1 cellular context compared by ENCODE assay signal in genomic region chr19:17243854-17244617, GRCh38.
A peak's percentile ranks its signal among the peaks of the same experiment; 100 is the strongest.
TF ChIP-seq lines count a peak whose summit lies in the region.

No MANE protein-coding gene starts in this region.

TF ChIP-seq in HepG2, 621 proteins besides CTCF, POLR2A, EP300 and RAD21 (continued from another document and continues in another):
- TF ChIP-seq ZNF639 (CRISPR knock-in tag; conservative IDR thresholded peaks at IDR 0.05) (no peak), ZFP62 (CRISPR knock-in tag; IDR thresholded peaks at IDR 0.05) (no peak), MXD3 (CRISPR knock-in tag; IDR thresholded peaks at IDR 0.05) (peak; percentile 39; the same call in 1 of the 2 replicates), ZNF362 (CRISPR knock-in tag; IDR thresholded peaks at IDR 0.05; ENCODE audit: borderline replicate concordance) (no peak), ZGPAT (CRISPR knock-in tag; IDR thresholded peaks at IDR 0.05) (peak; percentile 83; the same call in 1 of the 2 replicates), PLSCR1 (CRISPR knock-in tag; IDR thresholded peaks at IDR 0.05; ENCODE audit: borderline replicate concordance) (no peak), ZNF512 (CRISPR knock-in tag; IDR thresholded peaks at IDR 0.05) (no peak), BRD4 (CRISPR knock-in tag; IDR thresholded peaks at IDR 0.05) (peak; percentile 65; the same call in 1 of the 2 replicates), ZNF225 (CRISPR knock-in tag; IDR thresholded peaks at IDR 0.05) (no peak), PBX3 (CRISPR knock-in tag; IDR thresholded peaks at IDR 0.05; ENCODE audit: borderline replicate concordance) (no peak), MIER3 (CRISPR knock-in tag; IDR thresholded peaks at IDR 0.05; ENCODE audit: borderline replicate concordance) (peak; percentile 68; the same call in 1 of the 2 replicates), TMF1 (CRISPR knock-in tag; IDR thresholded peaks at IDR 0.05; ENCODE audit: low read depth) (no peak), RFXAP (CRISPR knock-in tag; IDR thresholded peaks at IDR 0.05; ENCODE audit: borderline replicate concordance) (peak; percentile 80; the same call in 1 of the 2 replicates), ZNF251 (CRISPR knock-in tag; IDR thresholded peaks at IDR 0.05) (no peak), POLR2G (IDR thresholded peaks at IDR 0.05; ENCODE audit: low read depth, low read length) (peak; percentile 42; the same call in 1 of the 2 replicates), ZNF160 (CRISPR knock-in tag; IDR thresholded peaks at IDR 0.05) (peak; percentile 49; the same call in 1 of the 2 replicates), ZBTB7B (CRISPR knock-in tag; IDR thresholded peaks at IDR 0.05) (peak; percentile 82; the same call in 1 of the 2 replicates), YEATS4 (CRISPR knock-in tag; IDR thresholded peaks at IDR 0.05; ENCODE audit: borderline replicate concordance) (peak; percentile 80), FOXA3 (CRISPR knock-in tag; IDR thresholded peaks at IDR 0.05) (peak; percentile 72), ZBTB10 (CRISPR knock-in tag; IDR thresholded peaks at IDR 0.05; ENCODE audit: borderline replicate concordance) (peak; percentile 79; the same call in 1 of the 2 replicates), KDM1A (CRISPR knock-in tag; IDR thresholded peaks at IDR 0.05) (peak; percentile 74; the same call in 1 of the 2 replicates), DMTF1 (CRISPR knock-in tag; IDR thresholded peaks at IDR 0.05) (no peak), KDM3A (CRISPR knock-in tag; IDR thresholded peaks at IDR 0.05; ENCODE audit: low read depth) (peak; percentile 82; the same call in 1 of the 2 replicates), ONECUT2 (CRISPR knock-in tag; IDR thresholded peaks at IDR 0.05) (peak; percentile 99), SIX1 (CRISPR knock-in tag; IDR thresholded peaks at IDR 0.05; ENCODE audit: borderline replicate concordance) (peak; percentile 83), RXRB (CRISPR knock-in tag; IDR thresholded peaks at IDR 0.05; ENCODE audit: borderline replicate concordance) (peak; percentile 92), NFAT5 (CRISPR knock-in tag; IDR thresholded peaks at IDR 0.05) (0 out of 2 replicates have a peak, but pooled peaks have one; percentile 20), SOX6 (IDR thresholded peaks at IDR 0.05) (no peak), SOX6 (CRISPR knock-in tag; IDR thresholded peaks at IDR 0.05) (peak; percentile 94), ZNF713 (CRISPR knock-in tag; IDR thresholded peaks at IDR 0.05) (no peak), SOX5 (CRISPR knock-in tag; IDR thresholded peaks at IDR 0.05; ENCODE audit: borderline replicate concordance) (peak; percentile 85), EED (CRISPR knock-in tag; IDR thresholded peaks at IDR 0.05) (no peak), STAT5B (CRISPR knock-in tag; IDR thresholded peaks at IDR 0.05) (no peak), PHF8 (CRISPR knock-in tag; IDR thresholded peaks at IDR 0.05) (peak; percentile 79), PAXIP1 (CRISPR knock-in tag; conservative IDR thresholded peaks at IDR 0.05) (peak; percentile 84)
